In genomic region chr5:65121880-65122436, GRCh38 we compare ENCODE assay signal across 1 cellular context.
TF ChIP-seq lines count a peak whose summit lies in the region.

No MANE protein-coding gene starts in this region.

TF ChIP-seq in K562, 482 proteins besides CTCF, POLR2A, EP300 and RAD21 (continued from another document and continues in another):
- TF ChIP-seq ZC3H4 (CRISPR knock-in tag; IDR thresholded peaks at IDR 0.05; ENCODE audit: borderline replicate concordance) (no peak), MXD1 (CRISPR knock-in tag; IDR thresholded peaks at IDR 0.05; ENCODE audit: borderline replicate concordance, poor library complexity, severe bottlenecking) (no peak), CC2D1A (IDR thresholded peaks at IDR 0.05) (no peak), ZNF76 (CRISPR knock-in tag; IDR thresholded peaks at IDR 0.05; ENCODE audit: borderline replicate concordance) (no peak), FOXP4 (CRISPR knock-in tag; IDR thresholded peaks at IDR 0.05; ENCODE audit: borderline replicate concordance) (peak; percentile 88), IRF2 (CRISPR knock-in tag; IDR thresholded peaks at IDR 0.05) (no peak), ZNF77 (CRISPR knock-in tag; IDR thresholded peaks at IDR 0.05) (no peak), SIRT6 (IDR thresholded peaks at IDR 0.05; ENCODE audit: low read depth, low read length) (no peak), CBX2 (IDR thresholded peaks at IDR 0.05; ENCODE audit: insufficient read depth, low read length, poor library complexity, severe bottlenecking) (no peak), SOX6 (IDR thresholded peaks at IDR 0.05) (peak; percentile 60; the same call in 1 of the 2 replicates), GATAD2A (IDR thresholded peaks at IDR 0.05) (no peak), CCAR2 (IDR thresholded peaks at IDR 0.05; ENCODE audit: low read depth, low read length) (no peak), MAX (CRISPR knock-in tag; IDR thresholded peaks at IDR 0.05) (peak; percentile 94), HMG20A (CRISPR knock-in tag; conservative IDR thresholded peaks at IDR 0.05) (no peak), HDAC6 (IDR thresholded peaks at IDR 0.05; ENCODE audit: low read depth, low read length) (no peak), SREBF1 (IDR thresholded peaks at IDR 0.05; ENCODE audit: borderline replicate concordance, low read depth, low read length) (no peak), CREB3 (tag; conservative IDR thresholded peaks at IDR 0.05; ENCODE audit: low read depth) (no peak), NEUROD1 (IDR thresholded peaks at IDR 0.05; ENCODE audit: borderline replicate concordance, low read depth, low read length, partially characterized antibody) (no peak), ZNF584 (CRISPR knock-in tag; IDR thresholded peaks at IDR 0.05; ENCODE audit: low read depth) (peak; percentile 91), ZNF75A (CRISPR knock-in tag; IDR thresholded peaks at IDR 0.05) (no peak), ZNF586 (CRISPR knock-in tag; conservative IDR thresholded peaks at IDR 0.05) (no peak), NELFE (IDR thresholded peaks at IDR 0.05; ENCODE audit: insufficient read depth, insufficient read length) (no peak), MAFG (tag; conservative IDR thresholded peaks at IDR 0.05) (no peak), PHTF2 (CRISPR knock-in tag; IDR thresholded peaks at IDR 0.05) (no peak), NFIC (IDR thresholded peaks at IDR 0.05) (no peak), DNMT1 (IDR thresholded peaks at IDR 0.05) (no peak), TAF9B (IDR thresholded peaks at IDR 0.05; ENCODE audit: partially characterized antibody) (peak; percentile 27), ZNF449 (CRISPR knock-in tag; IDR thresholded peaks at IDR 0.05) (no peak), BDP1 (IDR thresholded peaks at IDR 0.05; ENCODE audit: insufficient read depth, insufficient read length) (no peak), CLOCK (CRISPR knock-in tag; IDR thresholded peaks at IDR 0.05; ENCODE audit: borderline replicate concordance) (no peak), ZBTB43 (CRISPR knock-in tag; IDR thresholded peaks at IDR 0.05) (0 out of 2 replicates have a peak, but pooled peaks have one; percentile 35), CBFA2T3 (IDR thresholded peaks at IDR 0.05) (peak; percentile 70), FUS (optimal IDR thresholded peaks at IDR 0.05; ENCODE audit: low read depth, low read length) (no peak), SPI1 (IDR thresholded peaks at IDR 0.05; ENCODE audit: borderline replicate concordance, low read depth, low read length) (no peak), ZBTB34 (CRISPR knock-in tag; IDR thresholded peaks at IDR 0.05) (no peak), ZNF518B (CRISPR knock-in tag; IDR thresholded peaks at IDR 0.05) (no peak), ETV5 (CRISPR knock-in tag; IDR thresholded peaks at IDR 0.05; ENCODE audit: low read depth) (0 out of 2 replicates have a peak, but pooled peaks have one; percentile 56), AFF1 (IDR thresholded peaks at IDR 0.05; ENCODE audit: low read depth in 1 of 2, partially characterized antibody in 2 of 2) (peak in 1 of 2 experiments; percentile 20), RUNX1 (IDR thresholded peaks at IDR 0.05; ENCODE audit: low read depth) (no peak), POLR2G (IDR thresholded peaks at IDR 0.05; ENCODE audit: low read depth, low read length) (no peak), ZBTB1 (CRISPR knock-in tag; IDR thresholded peaks at IDR 0.05; ENCODE audit: borderline replicate concordance, low read depth) (peak; percentile 60; the same call in 1 of the 2 replicates), ZFP30 (CRISPR knock-in tag; IDR thresholded peaks at IDR 0.05; ENCODE audit: borderline replicate concordance) (no peak), SRF (CRISPR knock-in tag; IDR thresholded peaks at IDR 0.05) (0 out of 4 replicates have a peak, but pooled peaks of 1 of the 2 experiments have one; percentile 11), KHSRP (IDR thresholded peaks at IDR 0.05) (no peak), NUFIP1 (IDR thresholded peaks at IDR 0.05; ENCODE audit: partially characterized antibody) (no peak), SAP30 (IDR thresholded peaks at IDR 0.05; ENCODE audit: borderline replicate concordance, insufficient read depth, low read depth, low read length, poor library complexity, severe bottlenecking) (no peak), NCOR1 (IDR thresholded peaks at IDR 0.05) (no peak)
